26 cellular contexts compared by ENCODE assay signal in the genomic region with DNA sequence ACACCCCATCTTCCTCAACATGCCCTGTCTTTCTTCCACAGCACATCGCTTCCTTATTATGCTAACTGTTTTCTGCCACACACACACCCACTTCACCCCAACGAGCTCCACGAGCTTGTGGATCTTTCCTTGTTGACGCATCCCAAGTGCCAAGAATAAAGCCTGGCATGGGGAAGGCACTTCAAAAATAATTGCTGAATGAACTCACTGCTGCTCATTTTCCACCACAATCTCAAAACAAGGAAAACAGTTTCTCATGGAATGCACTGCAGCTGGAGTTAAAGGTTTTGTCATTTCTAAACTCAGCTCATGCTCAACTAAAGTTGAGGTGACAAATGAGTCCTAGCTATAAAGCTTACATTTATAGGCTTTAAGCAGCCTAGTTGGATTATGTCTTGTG.
"Had no signal": no experiment of that assay in that cellular context is flagged by ENCODE, and none has a peak within 500 bp of the region (broad histone marks: within the 10 kb centered on the region; RNA-seq: fewer than 3 reads in every experiment).

No MANE protein-coding gene starts in this region.

- H3K4me3 ChIP-seq: cardiac muscle cell, gastrocnemius medialis, left lung, lung, neural progenitor cell, smooth muscle cell, testis, uterus had no signal

- DNase-seq: activated B cell treated with CpG ODN at 0.5 μM for 24 hours; activated CD4-positive, alpha-beta T cell treated with anti-CD3 and anti-CD28 coated beads for 36 hours; activated CD4-positive, alpha-beta T cell treated with anti-CD3 and anti-CD28 coated beads, Interleukin-2, amount 50 U/mL, for 4 hours; activated CD8-positive, alpha-beta memory T cell treated with anti-CD3 and anti-CD28 coated beads, Interleukin-2, amount 50 U/mL, for 48 hours; activated effector memory CD4-positive, alpha-beta T cell treated with Interleukin-2 at 50 U/mL for 16 hours; activated naive CD4-positive, alpha-beta T cell treated with anti-CD3 and anti-CD28 coated beads for 36 hours; activated naive CD8-positive, alpha-beta T cell treated with anti-CD3 and anti-CD28 coated beads, Interleukin-2, amount 10 ng/mL, durations not matched to agents 7 days and 5 days; activated T-cell treated with anti-CD3 and anti-CD28 coated beads, Interleukin-2, amount 50 U/mL, for 4 hours; amygdala; effector CD4-positive, alpha-beta T cell; erythroblast; gastrocnemius medialis; hippocampal formation; kidney glomerular epithelial cell; left lung; naive thymus-derived CD8-positive, alpha-beta T cell; stimulated activated CD4-positive, alpha-beta T cell treated with anti-CD3 and anti-CD28 coated beads, Interleukin-2, amount 100 ng/mL, for 48 hours; stimulated activated CD8-positive, alpha-beta memory T cell treated with anti-CD3 and anti-CD28 coated beads, Interleukin-4, amount 100 ng/mL, for 48 hours; stimulated activated naive CD4-positive, alpha-beta T cell; T-helper 9 cell; testis; uterus had no signal
